ENCODE assay signal across 9 cellular contexts in genomic region chr10:96017227-96017687, GRCh38. TPM values are rescaled to one million over a fixed set of nuclear protein-coding genes. Genes with fewer than 3 reads are reported as not detected.
A peak's percentile ranks its signal among the peaks of the same experiment; 100 is the strongest.
DNase-seq lines count a peak whose midpoint lies in the region; ATAC-seq and TF ChIP-seq lines count a peak whose summit lies in the region.
"Had no signal": no experiment of that assay in that cellular context is flagged by ENCODE, and none has a peak within 500 bp of the region (broad histone marks: within the 10 kb centered on the region; RNA-seq: fewer than 3 reads in every experiment).

No MANE protein-coding gene starts in this region.

- no peaks in the 10 kb centered on the region for H3K36me3 ChIP-seq in lower lobe of right lung
- no peaks in the 10 kb centered on the region for H3K36me3 ChIP-seq in thyroid gland

- TF ChIP-seq CTCF in lower lobe of right lung (IDR thresholded peaks at IDR 0.05) (peak; percentile 76), thyroid gland (IDR thresholded peaks at IDR 0.05) (peak; percentile 16 to 80 (median 52))

- H3K27me3 ChIP-seq in lower lobe of right lung (ENCODE audit: low read depth) (no peaks in the 10 kb centered on the region), thyroid gland (no peaks in the 10 kb centered on the region)

- peak; percentile 70 for ATAC-seq in Right ventricle myocardium inferior
- peak; percentile 62 for ATAC-seq in HG02678 (IDR thresholded peaks at IDR 0.05; ENCODE audit: unreplicated experiment)
- ATAC-seq in lower lobe of right lung, result peak; percentile 82 to 83

- H3K4me3 ChIP-seq in lower lobe of right lung, result no peak overlapping the region
- no peak overlapping the region for H3K4me3 ChIP-seq in thyroid gland (replicated peaks in 1 of 3)

- TF ChIP-seq POLR2A in thyroid gland (IDR thresholded peaks at IDR 0.05), result no peak

- intact Hi-C loops in Right ventricle myocardium inferior (cut with DNase I), result loop anchor here (5.0 to 10.0 kb wide), 2 partner anchors 118 to 275 kb away; partner anchors contain the start of gene ZNF518A
- intact Hi-C loops in cardiac septum (cut with DNase I), result loop anchor here (5.0 kb wide), 1 partner anchor 275 kb away; no protein-coding TSS in a partner anchor
- intact Hi-C loops in lower lobe of right lung (cut with DNase I), result no loop called here
- intact Hi-C loops in thyroid gland (cut with DNase I), result no loop called here

- no peaks in the 10 kb centered on the region for H3K9me3 ChIP-seq in lower lobe of right lung
- H3K9me3 ChIP-seq in thyroid gland, result no peaks in the 10 kb centered on the region

- H3K4me1 ChIP-seq in lower lobe of right lung (peaks cover 5% of the 10 kb centered on the region), thyroid gland (no peaks in the 10 kb centered on the region)

- DNase-seq in Right ventricle myocardium inferior (ENCODE audit: missing footprints) (no peak), cardiac septum (ENCODE audit: low spot score) (no peak), NCI-H1694 (lab: John Stamatoyannopoulos, UW) (peak; percentile 73), UCSD-AML1 (lab: John Stamatoyannopoulos, UW; ENCODE audit: unreplicated experiment) (peak; percentile 12), dermis microvascular lymphatic vessel endothelial cell (ENCODE audit: low read depth in 2 of 2) (peak; percentile 61 to 74), lower lobe of right lung (no peak), thyroid gland (peak; percentile 6 to 7)

- WGBS in thyroid gland, 2 donors, result 16 to 19% methylated on average over 5 of the region's 5 CpGs

- H3K27ac ChIP-seq in lower lobe of right lung (no peak overlapping the region), thyroid gland (no peak overlapping the region)
- H3K27ac ChIP-seq: epithelial cell of prostate had no signal

RNA-seq across cellular contexts. Expression of gene CCNJ, which starts 26.1 kb away (rescaled TPM):
- total RNA-seq in Right ventricle myocardium inferior, result 2.7 TPM
- total RNA-seq in cardiac septum, result 3.4 TPM
- total RNA-seq in dermis microvascular lymphatic vessel endothelial cell, result 19.5 and 33.9 TPM in 2 replicates
- total RNA-seq in lower lobe of right lung, result 8.8 TPM
- 10 to 100 TPM in 1 of 4 donors, 1 to 10 TPM in 3; 4.6 to 10.6 (median 5.8) TPM for total RNA-seq in thyroid gland

Comparison
In these comparisons a context has a peak if more than half of its experiments do, and no peak if none do; other contexts are left out.
1. DNase-seq: peak in NCI-H1694 (single experiment), UCSD-AML1 (single experiment), dermis microvascular lymphatic vessel endothelial cell (2 of 2) and thyroid gland (2 of 2); none in Right ventricle myocardium inferior (single experiment), cardiac septum (single experiment) and lower lobe of right lung (single experiment).
2. intact Hi-C loops: an anchor here in Right ventricle myocardium inferior (5.0 to 10.0 kb wide) and cardiac septum (5.0 kb wide); none called in lower lobe of right lung and thyroid gland.
3. Peak in every context shown above with its lines, with median percentiles within 50 percentile points of each other: ATAC-seq.